Comparison of ENCODE assay signal across 8 cellular contexts in genomic region chr12:16605666-16606116, GRCh38. TPM values are rescaled to one million over a fixed set of nuclear protein-coding genes. Genes with fewer than 3 reads are reported as not detected.
A peak's percentile ranks its signal among the peaks of the same experiment; 100 is the strongest.
DNase-seq lines count a peak whose midpoint lies in the region; ATAC-seq, FAIRE-seq and TF ChIP-seq lines count a peak whose summit lies in the region.
"Had no signal": no experiment of that assay in that cellular context is flagged by ENCODE, and none has a peak within 500 bp of the region (broad histone marks: within the 10 kb centered on the region; RNA-seq: fewer than 3 reads in every experiment).

No MANE protein-coding gene starts in this region.

- no peak overlapping the region for H2AFZ ChIP-seq in Karpas-422 (ENCODE audit: low read length)

- no peak for FAIRE-seq in pancreas (lab: Jason Lieb, UNC)

- no peaks in the 10 kb centered on the region for H3K4me1 ChIP-seq in pancreas
- no peaks in the 10 kb centered on the region for H3K4me1 ChIP-seq in Karpas-422 (ENCODE audit: low read length)
- H3K4me1 ChIP-seq: SJSA1 had no signal

- H3K27me3 ChIP-seq in pancreas (no peaks in the 10 kb centered on the region), Karpas-422 (ENCODE audit: low read length) (no peaks in the 10 kb centered on the region)
- H3K27me3 ChIP-seq: SJSA1 had no signal

- intact Hi-C loops in pancreas (cut with DNase I), result no loop called here

- H3K4me2 ChIP-seq in Karpas-422 (ENCODE audit: low read depth, low read length, poor library complexity, severe bottlenecking), result no peak overlapping the region

- peak overlapping the region; percentile 13 to 48 (median 36) for H3K4me3 ChIP-seq in pancreas
- no peak overlapping the region for H3K4me3 ChIP-seq in Karpas-422 (ENCODE audit: low read length)
- H3K4me3 ChIP-seq: SJSA1 had no signal

- no peaks in the 10 kb centered on the region for H4K20me1 ChIP-seq in Karpas-422 (ENCODE audit: insufficient read depth, low read depth, low read length)

- H3K9me3 ChIP-seq in pancreas (no peaks in the 10 kb centered on the region), Karpas-422 (ENCODE audit: low read length) (no peaks in the 10 kb centered on the region)
- H3K9me3 ChIP-seq: SJSA1 had no signal

- no peak for TF ChIP-seq CTCF in pancreas (IDR thresholded peaks at IDR 0.05)

- no peak overlapping the region for H3K9ac ChIP-seq in Karpas-422 (ENCODE audit: low read length)

- H3K27ac ChIP-seq in pancreas (peak overlapping the region; percentile 74 to 88 (median 80)), Karpas-422 (ENCODE audit: low read length) (no peak overlapping the region)
- H3K27ac ChIP-seq: SJSA1 had no signal

- H3K79me2 ChIP-seq in Karpas-422 (ENCODE audit: low read length), result no peaks in the 10 kb centered on the region

- 1% methylated on average over 23 of the region's 23 CpGs for WGBS in pancreas, 2 donors

- no peaks in the 10 kb centered on the region for H3K36me3 ChIP-seq in pancreas
- no peaks in the 10 kb centered on the region for H3K36me3 ChIP-seq in Karpas-422 (ENCODE audit: insufficient read depth, low read length)
- H3K36me3 ChIP-seq: SJSA1 had no signal

- peak; percentile 10 to 15 for DNase-seq in NOMO-1 (lab: John Stamatoyannopoulos, UW; ENCODE audit: unreplicated experiment in 2 of 2)
- DNase-seq in fibroblast of peridontal ligament (ENCODE audit: extremely low read depth), result peak; percentile 0
- peak in 1 of 6 donors; percentile 27 for DNase-seq in pancreas
- no peak for DNase-seq in HUDEP-2 (lab: John Stamatoyannopoulos, UW; ENCODE audit: unreplicated experiment in 76 of 76)
- no peak for DNase-seq in Karpas-422

- peak; percentile 35 for ATAC-seq in HG02610 (IDR thresholded peaks at IDR 0.05; ENCODE audit: unreplicated experiment)
- peak; percentile 26 to 59 (median 34) for ATAC-seq in pancreas
- no peak for ATAC-seq in GM19035 (IDR thresholded peaks at IDR 0.05; ENCODE audit: unreplicated experiment)

- H3K9me2 ChIP-seq in Karpas-422 (replicated peaks; ENCODE audit: insufficient read depth, low read length), result no peaks in the 10 kb centered on the region

RNA-seq across cellular contexts. Expression of gene LMO3, which starts 0.3 kb away (rescaled TPM):
- 10 to 100 TPM; 11.8 to 36.3 (median 22.0) TPM for total RNA-seq in pancreas
- 10 to 100 TPM in 1 of 2 donors, 1 to 10 TPM in 1; 5.0 to 10.8 TPM for polyA plus RNA-seq in pancreas
- not detected in 2 replicates for total RNA-seq in Karpas-422 (2014; rRNA removed; shearing (Covaris generic); ENCODE audit: low replicate concordance)
- total RNA-seq: SJSA1 had no signal

Comparison
In these comparisons a context has a peak if more than half of its experiments do, and no peak if none do; other contexts are left out.
1. DNase-seq: peak in NOMO-1 (2 of 2) and fibroblast of peridontal ligament (single experiment); none in HUDEP-2 (0 of 76) and Karpas-422 (single experiment).
2. RNA of gene LMO3, which starts 0.3 kb away (total RNA-seq): 11.8 to 36.3 TPM in pancreas; not detected in Karpas-422; every median in the first group is over 10 times any median in the second.